33 cellular contexts compared by ENCODE assay signal in the genomic region with DNA sequence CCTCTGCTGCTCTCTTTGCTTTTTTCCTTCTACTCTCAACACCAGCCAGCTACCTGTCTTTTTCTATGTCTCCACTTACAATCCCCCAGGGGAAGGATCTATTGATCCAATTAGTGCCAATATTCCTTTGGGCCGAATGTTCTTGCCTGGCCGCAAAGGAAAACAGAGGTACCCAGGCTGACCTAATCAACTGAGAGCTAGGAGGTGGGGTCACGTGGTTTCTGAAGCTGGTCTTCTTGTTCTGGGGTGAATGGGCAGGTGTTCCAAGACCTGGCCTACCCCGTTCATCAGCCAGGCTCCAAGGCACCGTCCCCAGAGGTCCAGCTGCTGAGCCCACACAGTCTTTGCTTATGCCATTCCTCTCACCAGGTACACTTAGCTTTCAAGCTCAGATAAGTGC.
"Had no signal": no experiment of that assay in that cellular context is flagged by ENCODE, and none has a peak within 500 bp of the region (broad histone marks: within the 10 kb centered on the region; RNA-seq: fewer than 3 reads in every experiment).

No MANE protein-coding gene starts in this region.

- H3K4me2 ChIP-seq: KMS-11, PC-9 had no signal

- H3K4me3 Mint-ChIP-seq: activated CD4-positive, alpha-beta T cell treated with anti-CD3 and anti-CD28 coated beads for 36 hours; activated CD4-positive, alpha-beta T cell treated with anti-CD3 and anti-CD28 coated beads, Interleukin-2, amount 10 ng/mL, durations not matched to agents 7 days and 5 days; activated CD8-positive, alpha-beta T cell treated with anti-CD3 and anti-CD28 coated beads, Interleukin-2, amount 10 ng/mL, durations not matched to agents 7 days and 5 days; activated naive CD4-positive, alpha-beta T cell treated with anti-CD3 and anti-CD28 coated beads, Interleukin-2, amount 50 U/mL, for 24 hours; activated naive CD8-positive, alpha-beta T cell treated with anti-CD3 and anti-CD28 coated beads, Interleukin-2, amount 10 ng/mL, durations not matched to agents 7 days and 5 days; activated T-cell treated with anti-CD3 and anti-CD28 coated beads, Interleukin-2, amount 50 U/mL, for 24 hours; T-cell had no signal

- FAIRE-seq: RCC 7860 had no signal

- H3K27ac ChIP-seq: ascending aorta, cardiac muscle cell, KMS-11, PC-9, RWPE1 had no signal

- ATAC-seq: activated CD4-positive, alpha-beta T cell treated with anti-CD3 and anti-CD28 coated beads for 36 hours; activated CD4-positive, CD25-positive, alpha-beta regulatory T cell treated with anti-CD3 and anti-CD28 coated beads, Interleukin-2, amount 50 U/mL, for 24 hours; activated CD8-positive, alpha-beta T cell treated with anti-CD3 and anti-CD28 coated beads, Interleukin-2, amount 10 ng/mL, durations not matched to agents 7 days and 5 days; Right ventricle myocardium inferior; SK-N-SH treated with all-trans-retinoic acid at 6 μM for 48 hours; T-cell had no signal

- H3K36me3 ChIP-seq: ascending aorta, cardiac muscle cell had no signal

- H3K36me3 Mint-ChIP-seq: activated naive CD4-positive, alpha-beta T cell treated with anti-CD3 and anti-CD28 coated beads, Interleukin-2, amount 50 U/mL, for 24 hours; activated naive CD8-positive, alpha-beta T cell treated with anti-CD3 and anti-CD28 coated beads, Interleukin-2, amount 10 ng/mL, durations not matched to agents 7 days and 5 days; T-cell had no signal

- DNase-seq: activated CD4-positive, alpha-beta T cell treated with anti-CD3 and anti-CD28 coated beads for 36 hours; activated CD4-positive, alpha-beta T cell treated with anti-CD3 and anti-CD28 coated beads, Interleukin-2, amount 10 ng/mL, durations not matched to agents 7 days and 5 days; activated CD4-positive, alpha-beta T cell treated with anti-CD3 and anti-CD28 coated beads, Interleukin-2, amount 50 U/mL, for 48 hours; activated CD8-positive, alpha-beta T cell treated with anti-CD3 and anti-CD28 coated beads, Interleukin-2, amount 10 ng/mL, durations not matched to agents 7 days and 5 days; activated gamma-delta T cell; activated naive CD4-positive, alpha-beta T cell treated with Interleukin-2 at 50 U/mL for 16 hours; activated naive CD8-positive, alpha-beta T cell treated with anti-CD3 and anti-CD28 coated beads, Interleukin-2, amount 10 ng/mL, durations not matched to agents 7 days and 5 days; activated T-cell treated with anti-CD3 and anti-CD28 coated beads, Interleukin-2, amount 50 U/mL, for 24 hours; amygdala; MM.1S; MV-4-11; NCI-H1092; NCI-H1436 treated with DMSO at 0.1 percent for 48 hours; NCI-H1694 treated with DMSO at 0.1 percent for 48 hours; NCI-H2029; NCI-H510A; NCI-H526 treated with DMSO at 0.1 percent for 48 hours; NCI-H774; PC-9; SIG-M5; T-cell; T-helper 2 cell; T-helper 9 cell had no signal

- H3K27ac Mint-ChIP-seq: activated CD4-positive, alpha-beta T cell treated with anti-CD3 and anti-CD28 coated beads for 36 hours; activated CD4-positive, alpha-beta T cell treated with anti-CD3 and anti-CD28 coated beads, Interleukin-2, amount 10 ng/mL, durations not matched to agents 7 days and 5 days; activated CD8-positive, alpha-beta T cell treated with anti-CD3 and anti-CD28 coated beads, Interleukin-2, amount 10 ng/mL, durations not matched to agents 7 days and 5 days; activated naive CD8-positive, alpha-beta T cell treated with anti-CD3 and anti-CD28 coated beads, Interleukin-2, amount 10 ng/mL, durations not matched to agents 7 days and 5 days; activated T-cell treated with anti-CD3 and anti-CD28 coated beads, Interleukin-2, amount 50 U/mL, for 24 hours; activated T-helper 2 cell treated with anti-CD3 and anti-CD28 coated beads, Interferon-gamma antibody, Interleukin-2, Interleukin-4, amounts not matched to agents 10 μg/mL and 5 μg/mL and 100 μg/mL, durations not matched to agents 14 hours and 24 hours and 36 hours; T-cell had no signal

- H3K9ac ChIP-seq: KMS-11 had no signal

- H2AFZ ChIP-seq: PC-9 had no signal

- H3K4me3 ChIP-seq: ascending aorta, cardiac muscle cell, PC-9 had no signal

- H3K27me3 Mint-ChIP-seq: activated CD4-positive, alpha-beta T cell treated with anti-CD3 and anti-CD28 coated beads for 36 hours; activated CD4-positive, alpha-beta T cell treated with anti-CD3 and anti-CD28 coated beads, Interleukin-2, amount 10 ng/mL, durations not matched to agents 7 days and 5 days; activated naive CD4-positive, alpha-beta T cell treated with anti-CD3 and anti-CD28 coated beads, Interleukin-2, amount 50 U/mL, for 24 hours; activated T-cell treated with anti-CD3 and anti-CD28 coated beads, Interleukin-2, amount 50 U/mL, for 24 hours; T-cell had no signal

- H3K9me3 ChIP-seq: ascending aorta had no signal

- H3K27me3 ChIP-seq: ascending aorta, cardiac muscle cell had no signal
